ENCODE assay signal across 1 cellular context in the genomic region with DNA sequence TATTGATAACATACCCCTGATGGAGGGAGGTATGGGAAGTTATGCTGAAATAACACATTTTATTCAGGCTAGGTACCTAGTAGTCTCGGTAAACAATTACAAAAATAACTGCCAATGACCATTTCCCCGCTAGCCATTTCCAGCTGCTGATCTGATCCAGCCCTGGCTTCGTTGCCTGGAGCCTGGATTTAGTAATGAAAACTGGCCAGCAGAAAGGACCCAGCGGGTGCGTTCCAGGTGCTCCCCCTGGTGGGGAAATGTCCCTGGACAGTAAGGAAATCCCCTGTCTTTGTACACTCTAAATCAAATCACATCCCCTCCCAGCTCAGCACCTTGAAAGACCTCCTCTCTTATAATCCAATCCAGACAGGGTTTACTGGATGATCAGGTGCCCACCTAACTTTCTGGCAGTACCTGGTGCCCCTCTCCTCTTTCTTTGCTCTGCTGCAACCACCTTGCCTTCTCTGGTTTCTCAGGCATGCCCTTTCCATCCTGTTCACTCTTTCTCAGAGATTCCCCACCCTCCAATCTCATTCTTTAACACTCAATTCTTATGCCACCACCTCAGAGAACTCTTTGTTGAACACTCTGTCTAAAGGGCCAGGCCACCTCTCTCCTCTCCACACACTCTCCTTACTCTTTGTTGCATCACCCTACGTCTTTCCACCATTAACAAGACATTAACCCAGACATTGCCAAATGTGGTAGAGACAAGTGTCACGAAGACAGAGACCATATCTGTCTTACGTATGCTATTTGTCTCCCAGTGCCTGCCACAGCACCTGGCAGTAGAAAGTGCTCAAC.
TF ChIP-seq lines count a peak whose summit lies in the region.

No MANE protein-coding gene starts in this region.

TF ChIP-seq in HepG2, 621 proteins besides CTCF, POLR2A, EP300 and RAD21 (continues in another document):
- TF ChIP-seq ZNF574 (CRISPR knock-in tag; IDR thresholded peaks at IDR 0.05), result 0 out of 2 replicates have a peak, but pooled peaks have one; percentile 31
- TF ChIP-seq SP140L (CRISPR knock-in tag; IDR thresholded peaks at IDR 0.05; ENCODE audit: borderline replicate concordance), result 0 out of 2 replicates have a peak, but pooled peaks have one; percentile 71
- TF ChIP-seq STAG1 (CRISPR knock-in tag; IDR thresholded peaks at IDR 0.05), result peak; percentile 89
- TF ChIP-seq, protein P1, sequence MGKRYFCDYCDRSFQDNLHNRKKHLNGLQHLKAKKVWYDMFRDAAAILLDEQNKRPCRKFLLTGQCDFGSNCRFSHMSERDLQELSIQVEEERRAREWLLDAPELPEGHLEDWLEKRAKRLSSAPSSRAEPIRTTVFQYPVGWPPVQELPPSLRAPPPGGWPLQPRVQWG (CRISPR knock-in tag; IDR thresholded peaks at IDR 0.05; ENCODE audit: borderline replicate concordance, low read depth), result no peak
- TF ChIP-seq KDM2A (CRISPR knock-in tag; IDR thresholded peaks at IDR 0.05; ENCODE audit: borderline replicate concordance, low read depth), result peak; percentile 63; the same call in 1 of the 2 replicates
- TF ChIP-seq MED1 (CRISPR knock-in tag; IDR thresholded peaks at IDR 0.05), result peak; percentile 42; the same call in 1 of the 2 replicates
- TF ChIP-seq ZNF563 (CRISPR knock-in tag; IDR thresholded peaks at IDR 0.05), result no peak
- TF ChIP-seq ZNF629 (CRISPR knock-in tag; conservative IDR thresholded peaks at IDR 0.05), result 0 out of 2 replicates have a peak, but pooled peaks have one; percentile 17
- TF ChIP-seq, protein P2, sequence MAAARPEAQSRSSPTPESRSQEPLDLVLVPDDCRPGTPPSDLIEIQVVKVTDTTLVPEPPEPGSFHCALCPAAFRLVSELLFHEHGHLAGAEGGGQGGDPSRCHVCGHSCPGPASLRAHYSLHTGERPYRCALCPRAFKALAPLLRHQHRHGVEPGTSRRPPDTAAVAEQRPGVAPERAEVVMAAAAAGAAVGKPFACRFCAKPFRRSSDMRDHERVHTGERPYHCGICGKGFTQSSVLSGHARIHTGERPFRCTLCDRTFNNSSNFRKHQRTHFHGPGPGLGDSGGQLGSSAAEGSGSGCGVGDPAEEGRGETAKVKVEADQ (CRISPR knock-in tag; IDR thresholded peaks at IDR 0.05; ENCODE audit: borderline replicate concordance), result 0 out of 2 replicates have a peak, but pooled peaks have one; percentile 33
- TF ChIP-seq ZFP1 (CRISPR knock-in tag; IDR thresholded peaks at IDR 0.05), result no peak
- TF ChIP-seq, protein P3, sequence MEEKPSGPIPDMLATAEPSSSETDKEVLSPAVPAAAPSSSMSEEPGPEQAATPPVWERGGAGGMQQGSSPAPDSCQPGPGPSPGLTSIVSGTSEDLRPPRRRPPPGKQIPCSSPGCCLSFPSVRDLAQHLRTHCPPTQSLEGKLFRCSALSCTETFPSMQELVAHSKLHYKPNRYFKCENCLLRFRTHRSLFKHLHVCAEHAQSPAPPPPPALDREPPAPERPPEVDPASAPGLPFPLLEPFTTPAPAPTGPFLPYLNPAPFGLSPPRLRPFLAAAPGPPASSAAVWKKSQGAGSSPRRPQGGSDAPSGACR (CRISPR knock-in tag; IDR thresholded peaks at IDR 0.05), result no peak
- TF ChIP-seq TGIF2 (CRISPR knock-in tag; IDR thresholded peaks at IDR 0.05), result no peak
- TF ChIP-seq SRY (CRISPR knock-in tag; IDR thresholded peaks at IDR 0.05), result no peak
- TF ChIP-seq SALL1 (CRISPR knock-in tag; IDR thresholded peaks at IDR 0.05), result peak; percentile 40; the same call in 1 of the 2 replicates
- TF ChIP-seq ZBTB7A (CRISPR knock-in tag; IDR thresholded peaks at IDR 0.05), result no peak
- 0 out of 2 replicates have a peak, but pooled peaks have one; percentile 5 for TF ChIP-seq TFAP4 (IDR thresholded peaks at IDR 0.05; ENCODE audit: borderline replicate concordance, low read depth)
- no peak for TF ChIP-seq ZNF501 (CRISPR knock-in tag; IDR thresholded peaks at IDR 0.05)
- no peak for TF ChIP-seq ETV6 (CRISPR knock-in tag; conservative IDR thresholded peaks at IDR 0.05)
- TF ChIP-seq, protein P4, sequence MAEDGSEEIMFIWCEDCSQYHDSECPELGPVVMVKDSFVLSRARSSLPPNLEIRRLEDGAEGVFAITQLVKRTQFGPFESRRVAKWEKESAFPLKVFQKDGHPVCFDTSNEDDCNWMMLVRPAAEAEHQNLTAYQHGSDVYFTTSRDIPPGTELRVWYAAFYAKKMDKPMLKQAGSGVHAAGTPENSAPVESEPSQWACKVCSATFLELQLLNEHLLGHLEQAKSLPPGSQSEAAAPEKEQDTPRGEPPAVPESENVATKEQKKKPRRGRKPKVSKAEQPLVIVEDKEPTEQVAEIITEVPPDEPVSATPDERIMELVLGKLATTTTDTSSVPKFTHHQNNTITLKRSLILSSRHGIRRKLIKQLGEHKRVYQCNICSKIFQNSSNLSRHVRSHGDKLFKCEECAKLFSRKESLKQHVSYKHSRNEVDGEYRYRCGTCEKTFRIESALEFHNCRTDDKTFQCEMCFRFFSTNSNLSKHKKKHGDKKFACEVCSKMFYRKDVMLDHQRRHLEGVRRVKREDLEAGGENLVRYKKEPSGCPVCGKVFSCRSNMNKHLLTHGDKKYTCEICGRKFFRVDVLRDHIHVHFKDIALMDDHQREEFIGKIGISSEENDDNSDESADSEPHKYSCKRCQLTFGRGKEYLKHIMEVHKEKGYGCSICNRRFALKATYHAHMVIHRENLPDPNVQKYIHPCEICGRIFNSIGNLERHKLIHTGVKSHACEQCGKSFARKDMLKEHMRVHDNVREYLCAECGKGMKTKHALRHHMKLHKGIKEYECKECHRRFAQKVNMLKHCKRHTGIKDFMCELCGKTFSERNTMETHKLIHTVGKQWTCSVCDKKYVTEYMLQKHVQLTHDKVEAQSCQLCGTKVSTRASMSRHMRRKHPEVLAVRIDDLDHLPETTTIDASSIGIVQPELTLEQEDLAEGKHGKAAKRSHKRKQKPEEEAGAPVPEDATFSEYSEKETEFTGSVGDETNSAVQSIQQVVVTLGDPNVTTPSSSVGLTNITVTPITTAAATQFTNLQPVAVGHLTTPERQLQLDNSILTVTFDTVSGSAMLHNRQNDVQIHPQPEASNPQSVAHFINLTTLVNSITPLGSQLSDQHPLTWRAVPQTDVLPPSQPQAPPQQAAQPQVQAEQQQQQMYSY (CRISPR knock-in tag; IDR thresholded peaks at IDR 0.05), result peak; percentile 62
- TF ChIP-seq FOSL2 (CRISPR knock-in tag; IDR thresholded peaks at IDR 0.05), result 0 out of 2 replicates have a peak, but pooled peaks have one; percentile 26
- no peak for TF ChIP-seq PBX2 (CRISPR knock-in tag; IDR thresholded peaks at IDR 0.05)
- TF ChIP-seq GATAD2A (CRISPR knock-in tag; IDR thresholded peaks at IDR 0.05), result peak; percentile 12; the same call in 1 of the 2 replicates
- TF ChIP-seq ZNF562 (CRISPR knock-in tag; IDR thresholded peaks at IDR 0.05; ENCODE audit: borderline replicate concordance), result no peak
- no peak for TF ChIP-seq ZNF83 (CRISPR knock-in tag; IDR thresholded peaks at IDR 0.05; ENCODE audit: borderline replicate concordance)
- TF ChIP-seq TEAD3 (CRISPR knock-in tag; optimal IDR thresholded peaks at IDR 0.05; ENCODE audit: borderline replicate concordance), result peak; percentile 42
- 0 out of 2 replicates have a peak, but pooled peaks have one; percentile 29 for TF ChIP-seq HNF1A (IDR thresholded peaks at IDR 0.05; ENCODE audit: low read depth)
- no peak for TF ChIP-seq HNF1A (CRISPR knock-in tag; IDR thresholded peaks at IDR 0.05; ENCODE audit: borderline replicate concordance)
- TF ChIP-seq, protein P5, sequence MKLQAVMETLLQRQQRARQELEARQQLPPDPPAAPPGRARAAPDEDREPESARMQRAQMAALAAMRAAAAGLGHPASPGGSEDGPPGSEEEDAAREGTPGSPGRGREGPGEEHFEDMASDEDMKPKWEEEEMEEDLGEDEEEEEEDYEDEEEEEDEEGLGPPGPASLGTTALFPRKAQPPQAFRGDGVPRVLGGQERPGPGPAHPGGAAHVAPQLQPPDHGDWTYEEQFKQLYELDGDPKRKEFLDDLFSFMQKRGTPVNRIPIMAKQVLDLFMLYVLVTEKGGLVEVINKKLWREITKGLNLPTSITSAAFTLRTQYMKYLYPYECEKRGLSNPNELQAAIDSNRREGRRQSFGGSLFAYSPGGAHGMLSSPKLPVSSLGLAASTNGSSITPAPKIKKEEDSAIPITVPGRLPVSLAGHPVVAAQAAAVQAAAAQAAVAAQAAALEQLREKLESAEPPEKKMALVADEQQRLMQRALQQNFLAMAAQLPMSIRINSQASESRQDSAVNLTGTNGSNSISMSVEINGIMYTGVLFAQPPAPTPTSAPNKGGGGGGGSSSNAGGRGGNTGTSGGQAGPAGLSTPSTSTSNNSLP (IDR thresholded peaks at IDR 0.05; ENCODE audit: low read depth, low read length), result peak; percentile 47
- 0 out of 2 replicates have a peak, but pooled peaks have one; percentile 27 for TF ChIP-seq YEATS4 (CRISPR knock-in tag; IDR thresholded peaks at IDR 0.05; ENCODE audit: borderline replicate concordance)
- TF ChIP-seq XRCC5 (optimal IDR thresholded peaks at IDR 0.05; ENCODE audit: low read length), result peak; percentile 72
- no peak for TF ChIP-seq TBP (CRISPR knock-in tag; IDR thresholded peaks at IDR 0.05)
- 0 out of 2 replicates have a peak, but pooled peaks have one; percentile 40 for TF ChIP-seq ZNF547 (CRISPR knock-in tag; IDR thresholded peaks at IDR 0.05)
- TF ChIP-seq ELF3 (CRISPR knock-in tag; IDR thresholded peaks at IDR 0.05), result 0 out of 2 replicates have a peak, but pooled peaks have one; percentile 37
